Comparison of ENCODE assay signal across 18 cellular contexts in genomic region chr18:46377557-46377956, GRCh38.
A peak's percentile ranks its signal among the peaks of the same experiment; 100 is the strongest.
DNase-seq lines count a peak whose midpoint lies in the region; ATAC-seq and TF ChIP-seq lines count a peak whose summit lies in the region.
"Had no signal": no experiment of that assay in that cellular context is flagged by ENCODE, and none has a peak within 500 bp of the region (broad histone marks: within the 10 kb centered on the region; RNA-seq: fewer than 3 reads in every experiment).

No MANE protein-coding gene starts in this region.

- H3K4me1 Mint-ChIP-seq in glutamatergic neuron (ENCODE audit: low read depth, unreplicated experiment), result peaks cover 37% of the 10 kb centered on the region
- H3K4me1 Mint-ChIP-seq in activated naive CD8-positive, alpha-beta T cell treated with anti-CD3 and anti-CD28 coated beads for 36 hours, result no peaks in the 10 kb centered on the region
- H3K4me1 Mint-ChIP-seq: B cell had no signal

- H3K27ac ChIP-seq in SK-N-SH (ENCODE audit: low read depth in 2 of 2, low read length in 1 of 2) (no peak overlapping the region; a peak in 1 of 4 replicates), HEK293 (ENCODE audit: extremely low read depth, low read depth, low read length) (no peak overlapping the region)
- H3K27ac ChIP-seq: 22Rv1; A549; BLaER1 treated with 17β-estradiol and CSF1 and Interleukin-3, amounts not matched to agents 10 nM and 100 nM; C4-2B had no signal

- no peak for TF ChIP-seq CTCF in SK-N-SH (IDR thresholded peaks at IDR 0.05)
- no peak for TF ChIP-seq CTCF in HEK293 (tag by site-specific recombination; IDR thresholded peaks at IDR 0.05)
- no peak for TF ChIP-seq CTCF in glutamatergic neuron (IDR thresholded peaks at IDR 0.05; ENCODE audit: partially characterized antibody, unreplicated experiment)

- DNase-seq in SK-N-SH (no peak), glutamatergic neuron (no peak)
- no peak for DNase-seq in activated naive CD8-positive, alpha-beta T cell treated with anti-CD3 and anti-CD28 coated beads for 36 hours
- DNase-seq: AML-193; Caco-2; Calu3; CD4-positive, alpha-beta T cell; CD8-positive, alpha-beta T cell; DMS79 treated with DMSO at 0.1 percent for 48 hours; GF-D8 had no signal

- H3K4me2 ChIP-seq in SK-N-SH, result no peak overlapping the region
- H3K4me2 ChIP-seq: A549; BLaER1 treated with 17β-estradiol and CSF1 and Interleukin-3, amounts not matched to agents 10 nM and 100 nM had no signal

- ATAC-seq in SK-N-SH treated with all-trans-retinoic acid at 6 μM for 48 hours, result no peak
- ATAC-seq in GM18870 (IDR thresholded peaks at IDR 0.05; ENCODE audit: unreplicated experiment), result no peak
- ATAC-seq: A549; CD8-positive, alpha-beta T cell had no signal

- H4K20me1 ChIP-seq in SK-N-SH (ENCODE audit: insufficient read depth), result no peaks in the 10 kb centered on the region

- H3K79me2 ChIP-seq in SK-N-SH (ENCODE audit: insufficient read depth), result no peaks in the 10 kb centered on the region

- no peak overlapping the region for H2AFZ ChIP-seq in SK-N-SH (ENCODE audit: low read depth)

- no peaks in the 10 kb centered on the region for H3K27me3 ChIP-seq in SK-N-SH (ENCODE audit: insufficient read depth)
- H3K27me3 ChIP-seq: BLaER1 treated with 17β-estradiol and CSF1 and Interleukin-3, amounts not matched to agents 10 nM and 100 nM had no signal

- no peaks in the 10 kb centered on the region for H3K36me3 Mint-ChIP-seq in glutamatergic neuron (ENCODE audit: unreplicated experiment)
- H3K36me3 Mint-ChIP-seq in activated naive CD8-positive, alpha-beta T cell treated with anti-CD3 and anti-CD28 coated beads for 36 hours, result no peaks in the 10 kb centered on the region
- H3K36me3 Mint-ChIP-seq: CD8-positive, alpha-beta T cell had no signal

- no peaks in the 10 kb centered on the region for H3K9me3 ChIP-seq in SK-N-SH
- H3K9me3 ChIP-seq in HEK293 (ENCODE audit: control insufficient read depth, insufficient read depth, low read depth, low read length), result no peaks in the 10 kb centered on the region
- H3K9me3 ChIP-seq: A549; BLaER1 treated with 17β-estradiol and CSF1 and Interleukin-3, amounts not matched to agents 10 nM and 100 nM; Caco-2 had no signal

- H3K9me2 ChIP-seq in SK-N-SH, result no peaks in the 10 kb centered on the region

- no peak for TF ChIP-seq RAD21 in SK-N-SH (IDR thresholded peaks at IDR 0.05; ENCODE audit: low read length)

- WGBS in SK-N-SH (ENCODE audit: low lambda C conversion rate), result 74% methylated on average over 1 of the region's 1 CpG

- H3K27me3 Mint-ChIP-seq in glutamatergic neuron (ENCODE audit: unreplicated experiment), result peaks cover 16% of the 10 kb centered on the region
- no peaks in the 10 kb centered on the region for H3K27me3 Mint-ChIP-seq in activated naive CD8-positive, alpha-beta T cell treated with anti-CD3 and anti-CD28 coated beads for 36 hours
- H3K27me3 Mint-ChIP-seq: CD4-positive, alpha-beta T cell had no signal

- H3K9ac ChIP-seq in SK-N-SH, result no peak overlapping the region
- H3K9ac ChIP-seq: BLaER1 treated with 17β-estradiol and CSF1 and Interleukin-3, amounts not matched to agents 10 nM and 100 nM had no signal

- no peaks in the 10 kb centered on the region for H3K36me3 ChIP-seq in SK-N-SH (replicated peaks in 1 of 2; ENCODE audit: control insufficient read depth in 1 of 2, insufficient read depth in 2 of 2, low read length in 1 of 2)
- no peaks in the 10 kb centered on the region for H3K36me3 ChIP-seq in HEK293 (ENCODE audit: control insufficient read depth in 2 of 2, insufficient read depth in 1 of 2, low read length in 2 of 2)

- H3K4me3 ChIP-seq in SK-N-SH (ENCODE audit: low read depth in 2 of 2, low read length in 1 of 2) (no peak overlapping the region), HEK293 (ENCODE audit: low read depth, low read length) (no peak overlapping the region)
- H3K4me3 ChIP-seq: A549; BLaER1 treated with 17β-estradiol and CSF1 and Interleukin-3, amounts not matched to agents 10 nM and 100 nM had no signal

- CTCF ChIA-PET in SK-N-SH (lab: Yijun Ruan, JAX) (interaction anchor here (1.8 kb wide), 1 partner anchor 10 kb away, joined by 7 read pairs; no protein-coding TSS in a partner anchor), HEK293 (lab: Yijun Ruan, JAX) (no interaction called here)

- H3K9me3 Mint-ChIP-seq in glutamatergic neuron (ENCODE audit: unreplicated experiment), result peaks cover 9% of the 10 kb centered on the region
- H3K9me3 Mint-ChIP-seq in activated naive CD8-positive, alpha-beta T cell treated with anti-CD3 and anti-CD28 coated beads for 36 hours, result no peaks in the 10 kb centered on the region
- H3K9me3 Mint-ChIP-seq: CD4-positive, alpha-beta T cell; CD8-positive, alpha-beta T cell had no signal

- no peaks in the 10 kb centered on the region for H3F3A ChIP-seq in SK-N-SH (replicated peaks; ENCODE audit: insufficient read depth)

- peak overlapping the region; percentile 19 for H3K27ac Mint-ChIP-seq in glutamatergic neuron (ENCODE audit: unreplicated experiment)
- no peak overlapping the region for H3K27ac Mint-ChIP-seq in activated naive CD8-positive, alpha-beta T cell treated with anti-CD3 and anti-CD28 coated beads for 36 hours
- H3K27ac Mint-ChIP-seq: B cell; CD4-positive, alpha-beta T cell; CD8-positive, alpha-beta T cell had no signal

- TF ChIP-seq EP300 in SK-N-SH (IDR thresholded peaks at IDR 0.05; ENCODE audit: borderline replicate concordance in 1 of 2, low read depth in 1 of 2, low read length in 1 of 2), result no peak

- peak overlapping the region; percentile 43 for H3K4me3 Mint-ChIP-seq in glutamatergic neuron (ENCODE audit: unreplicated experiment)
- H3K4me3 Mint-ChIP-seq in activated naive CD8-positive, alpha-beta T cell treated with anti-CD3 and anti-CD28 coated beads for 36 hours, result no peak overlapping the region
- H3K4me3 Mint-ChIP-seq: B cell; CD4-positive, alpha-beta T cell; CD8-positive, alpha-beta T cell had no signal

- POLR2A ChIA-PET in SK-N-SH (lab: Yijun Ruan, JAX), result no interaction called here
- POLR2A ChIA-PET in HEK293 (lab: Yijun Ruan, JAX), result no interaction called here

- H3K4me1 ChIP-seq in SK-N-SH (ENCODE audit: control insufficient read depth in 1 of 2, insufficient read depth in 2 of 2, low read depth in 1 of 2, low read length in 1 of 2), result peaks cover 0 to 53% of the 10 kb centered on the region in 2 experiments; a peak in 2 of 4 replicates
- H3K4me1 ChIP-seq in HEK293 (ENCODE audit: control insufficient read depth, insufficient read depth, low read length), result no peaks in the 10 kb centered on the region
- H3K4me1 ChIP-seq: A549, Caco-2 had no signal

TF ChIP-seq in SK-N-SH treated with all-trans-retinoic acid at 6 μM for 48 hours, 23 proteins besides CTCF, POLR2A, EP300 and RAD21:
- TF ChIP-seq ZNF70 (CRISPR knock-in tag; IDR thresholded peaks at IDR 0.05), result no peak
- peak; percentile 89 for TF ChIP-seq ZFP3 (CRISPR knock-in tag; IDR thresholded peaks at IDR 0.05)

TF ChIP-seq in SK-N-SH, 30 proteins besides CTCF, POLR2A, EP300 and RAD21:
- TF ChIP-seq MAX (IDR thresholded peaks at IDR 0.05; ENCODE audit: low read depth), result no peak
- no peak for TF ChIP-seq IRF3 (IDR thresholded peaks at IDR 0.05; ENCODE audit: low read depth, low read length)
- TF ChIP-seq NFIC (IDR thresholded peaks at IDR 0.05; ENCODE audit: borderline replicate concordance), result no peak
- no peak for TF ChIP-seq YY1 (IDR thresholded peaks at IDR 0.05; ENCODE audit: low read depth)

TF ChIP-seq in HEK293, 187 proteins besides CTCF, POLR2A, EP300 and RAD21:
- no peak for TF ChIP-seq ZNF76 (tag by site-specific recombination; IDR thresholded peaks at IDR 0.05; ENCODE audit: borderline replicate concordance, low read depth)
- TF ChIP-seq GLI2 (tag by site-specific recombination; IDR thresholded peaks at IDR 0.05; ENCODE audit: borderline replicate concordance, low read depth), result no peak
- peak; percentile 80 for TF ChIP-seq ZFP3 (tag by site-specific recombination; IDR thresholded peaks at IDR 0.05; ENCODE audit: low read depth)
- TF ChIP-seq GLIS1 (tag by site-specific recombination; IDR thresholded peaks at IDR 0.05), result no peak
